Comparison of ENCODE assay signal across 1 cellular context in genomic region chr13:28442872-28443271, GRCh38.
TF ChIP-seq lines count a peak whose summit lies in the region.

No MANE protein-coding gene starts in this region.

TF ChIP-seq in HepG2, 621 proteins besides CTCF, POLR2A, EP300 and RAD21 (continued from another document):
- TF ChIP-seq IKZF5 (CRISPR knock-in tag; IDR thresholded peaks at IDR 0.05) = no peak
- TF ChIP-seq ELF4 (CRISPR knock-in tag; IDR thresholded peaks at IDR 0.05; ENCODE audit: borderline replicate concordance) = no peak
TF ChIP-seq in HepG2: peak in this region for 0.
